Comparison of ENCODE assay signal across 25 cellular contexts in genomic region chr15:82173108-82173507, GRCh38.
"Had no signal": no experiment of that assay in that cellular context is flagged by ENCODE, and none has a peak within 500 bp of the region (broad histone marks: within the 10 kb centered on the region; RNA-seq: fewer than 3 reads in every experiment).

No MANE protein-coding gene starts in this region.

- H3K27ac ChIP-seq: ascending aorta, breast epithelium, cardiac muscle cell, coronary artery, dorsolateral prefrontal cortex, VCaP had no signal

- DNase-seq: activated CD4-positive, alpha-beta memory T cell treated with anti-CD3 and anti-CD28 coated beads, Interleukin-2, amount 10 ng/mL, durations not matched to agents 7 days and 5 days; activated CD4-positive, alpha-beta T cell treated with anti-CD3 and anti-CD28 coated beads for 1 hour; activated CD4-positive, alpha-beta T cell treated with anti-CD3 and anti-CD28 coated beads for 4 hours; activated CD4-positive, alpha-beta T cell treated with anti-CD3 and anti-CD28 coated beads, Interleukin-2, amount 10 ng/mL, durations not matched to agents 7 days and 5 days; activated CD4-positive, alpha-beta T cell treated with anti-CD3 and anti-CD28 coated beads, Interleukin-2, amount 50 U/mL, for 4 hours; activated effector memory CD4-positive, alpha-beta T cell treated with Interleukin-2 at 50 U/mL for 16 hours; activated gamma-delta T cell treated with Interleukin-2 at 50 U/mL for 16 hours; activated naive CD4-positive, alpha-beta T cell treated with anti-CD3 and anti-CD28 coated beads, Interleukin-2, amount 50 U/mL, for 16 hours; activated naive CD4-positive, alpha-beta T cell treated with Interleukin-2 at 50 U/mL for 16 hours; activated T-cell treated with anti-CD3 and anti-CD28 coated beads, Interleukin-2, amount 50 U/mL, for 4 hours; central memory CD4-positive, alpha-beta T cell; dorsolateral prefrontal cortex; effector memory CD4-positive, alpha-beta T cell; endodermal cell; foreskin fibroblast; head of caudate nucleus; T-helper 2 cell had no signal

- H3K9me3 ChIP-seq: ascending aorta, breast epithelium had no signal

- ATAC-seq: activated T-cell treated with anti-CD3 and anti-CD28 coated beads, Interleukin-2, amount 50 U/mL, for 4 hours; activated T-helper 17 cell treated with anti-CD3 and anti-CD28 coated beads, Interleukin-2, amount 50 U/mL, for 72 hours; esophagus mucosa; WTC11 had no signal

- H3K27me3 ChIP-seq: ascending aorta, breast epithelium, cardiac muscle cell, dorsolateral prefrontal cortex had no signal

- H3K4me3 ChIP-seq: ascending aorta, breast epithelium, cardiac muscle cell, coronary artery, dorsolateral prefrontal cortex had no signal

- H3K36me3 ChIP-seq: ascending aorta, breast epithelium, cardiac muscle cell had no signal
